ENCODE assay signal across 8 cellular contexts in the genomic region with DNA sequence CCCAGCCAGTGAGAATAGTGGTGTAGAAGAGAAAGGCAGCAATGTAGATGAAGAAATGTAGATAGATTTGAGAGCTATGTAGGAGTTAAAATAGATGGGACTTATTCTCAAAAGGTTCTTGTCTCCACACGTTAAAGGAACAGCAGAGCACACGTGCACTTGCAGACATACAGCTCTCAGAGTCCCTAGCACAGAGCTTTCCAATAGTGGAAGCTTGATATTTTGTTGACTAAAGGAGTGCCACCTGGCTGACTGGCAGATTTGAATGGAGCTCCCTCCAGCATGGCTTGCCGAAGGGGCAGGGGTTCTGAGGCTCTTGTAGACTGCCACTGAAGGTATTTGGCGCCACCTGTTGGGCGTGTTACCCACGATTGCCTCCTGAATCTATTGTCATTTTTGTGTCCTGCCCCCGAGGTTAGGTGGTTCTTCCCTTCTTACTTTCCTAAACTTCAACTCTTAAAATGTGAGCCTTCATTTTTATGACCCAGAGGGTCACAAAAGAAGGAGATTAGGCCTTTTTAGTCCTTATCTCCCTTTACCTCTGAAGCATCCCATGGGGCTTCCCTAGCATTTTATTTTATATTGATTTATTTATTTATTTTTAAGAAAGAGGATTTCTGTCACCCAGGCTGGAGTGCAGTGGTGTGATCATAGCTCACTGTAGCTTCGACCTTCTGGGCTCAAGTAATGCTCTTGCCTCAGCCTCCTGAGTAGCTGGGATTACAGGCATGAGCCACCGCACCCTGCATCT. TPM values are rescaled to one million over a fixed set of nuclear protein-coding genes. Genes with fewer than 3 reads are reported as not detected.
A peak's percentile ranks its signal among the peaks of the same experiment; 100 is the strongest.
DNase-seq lines count a peak whose midpoint lies in the region; ATAC-seq, FAIRE-seq and TF ChIP-seq lines count a peak whose summit lies in the region.

No MANE protein-coding gene starts in this region.

- peaks cover 23% of the 10 kb centered on the region for H3K36me3 Mint-ChIP-seq in CD8-positive, alpha-beta T cell
- peaks cover 24% of the 10 kb centered on the region for H3K36me3 Mint-ChIP-seq in T-helper 2 cell treated with Interferon-gamma antibody and Interleukin-4, amounts not matched to agents 5 μg/mL and 100 μg/mL, for 36 hours (ENCODE audit: low read depth)

- peaks cover 5% of the 10 kb centered on the region for H3K4me1 ChIP-seq in CD8-positive, alpha-beta T cell (ENCODE audit: insufficient read depth, low read length)
- no peaks in the 10 kb centered on the region for H3K4me1 ChIP-seq in right cardiac atrium (ENCODE audit: control insufficient read depth, insufficient read depth, low read length)

- no peak overlapping the region for H3K4me3 ChIP-seq in CD8-positive, alpha-beta T cell (ENCODE audit: low read depth, low read length)
- no peak overlapping the region for H3K4me3 ChIP-seq in right cardiac atrium (ENCODE audit: low read length)
- H3K4me3 ChIP-seq in skeletal muscle cell (ENCODE audit: low read depth, low read length): no peak overlapping the region

- peak; percentile 76 for FAIRE-seq in H54 (lab: Jason Lieb, UNC)

- peak; percentile 82 to 94 (median 91) for DNase-seq in CD8-positive, alpha-beta T cell
- DNase-seq in H54 (ENCODE audit: insufficient read length, low spot score) (peak; percentile 50), NCI-H2029 treated with DMSO at 0.1 percent for 48 hours (lab: John Stamatoyannopoulos, UW) (peak; percentile 91), amniotic stem cell (lab: John Stamatoyannopoulos, UW) (peak; percentile 56), right cardiac atrium (peak; percentile 90 to 97 (median 92)), skeletal muscle cell (ENCODE audit: low read depth) (peak; percentile 34)
- DNase-seq in T-helper 2 cell treated with Interferon-gamma antibody and Interleukin-4, amounts not matched to agents 5 μg/mL and 100 μg/mL, for 36 hours (ENCODE audit: low spot score): peak; percentile 77

- peak; percentile 96 for ATAC-seq in CD8-positive, alpha-beta T cell
- ATAC-seq in right cardiac atrium: peak; percentile 82
- ATAC-seq in GM21526 (IDR thresholded peaks at IDR 0.05; ENCODE audit: low FRiP score, unreplicated experiment): no peak

- no peak overlapping the region for H3K4me3 Mint-ChIP-seq in CD8-positive, alpha-beta T cell
- H3K4me3 Mint-ChIP-seq in T-helper 2 cell treated with Interferon-gamma antibody and Interleukin-4, amounts not matched to agents 5 μg/mL and 100 μg/mL, for 36 hours: no peak overlapping the region

- CTCF ChIA-PET in CD8-positive, alpha-beta T cell (lab: Charles Lee): interaction anchor here (0.5 to 30.1 kb wide), 53 partner anchors 8 to 571 kb away, joined by 3 to 662 read pairs (median 4); a partner anchor contains a TSS

- no peaks in the 10 kb centered on the region for H3K9me3 ChIP-seq in CD8-positive, alpha-beta T cell (ENCODE audit: low read length)
- no peaks in the 10 kb centered on the region for H3K9me3 ChIP-seq in right cardiac atrium (ENCODE audit: control insufficient read depth, low read length)

- H3K36me3 ChIP-seq in CD8-positive, alpha-beta T cell (ENCODE audit: insufficient read depth, low read length): peaks cover 18% of the 10 kb centered on the region

- no peaks in the 10 kb centered on the region for H3K9me3 Mint-ChIP-seq in CD8-positive, alpha-beta T cell
- no peaks in the 10 kb centered on the region for H3K9me3 Mint-ChIP-seq in T-helper 2 cell treated with Interferon-gamma antibody and Interleukin-4, amounts not matched to agents 5 μg/mL and 100 μg/mL, for 36 hours

- peaks cover 20% of the 10 kb centered on the region for H3K4me1 Mint-ChIP-seq in CD8-positive, alpha-beta T cell (ENCODE audit: low read depth)
- H3K4me1 Mint-ChIP-seq in T-helper 2 cell treated with Interferon-gamma antibody and Interleukin-4, amounts not matched to agents 5 μg/mL and 100 μg/mL, for 36 hours (ENCODE audit: low read depth): peaks cover 25% of the 10 kb centered on the region

- POLR2A ChIA-PET in CD8-positive, alpha-beta T cell (lab: Charles Lee): interaction anchor here (0.6 to 9.1 kb wide), 13 partner anchors 8 to 163 kb away, joined by 3 to 229 read pairs (median 6); a partner anchor contains a TSS

- WGBS in right cardiac atrium: 12% methylated on average over 9 of the region's 9 CpGs

- intact Hi-C loops in CD8-positive, alpha-beta T cell (cut with DNase I, micrococcal nuclease): loop anchor here (1.0 to 2.0 kb wide), 6 partner anchors 12 to 100 kb away; a partner anchor contains a TSS
- intact Hi-C loops in right cardiac atrium (cut with DNase I): loop anchor here (2.0 to 10.0 kb wide), 5 partner anchors 50 to 100 kb away; no protein-coding TSS in a partner anchor

- peak; percentile 87 for TF ChIP-seq CTCF in CD8-positive, alpha-beta T cell (IDR thresholded peaks at IDR 0.05)

- H3K27ac ChIP-seq in CD8-positive, alpha-beta T cell (ENCODE audit: low read depth, low read length): no peak overlapping the region
- no peak overlapping the region for H3K27ac ChIP-seq in right cardiac atrium (ENCODE audit: low read length)

- no peaks in the 10 kb centered on the region for H3K27me3 ChIP-seq in CD8-positive, alpha-beta T cell (ENCODE audit: insufficient read depth, low read length)
- H3K27me3 ChIP-seq in right cardiac atrium (ENCODE audit: control insufficient read depth, insufficient read depth): no peaks in the 10 kb centered on the region

- no peak for TF ChIP-seq POLR2A in H54 (IDR thresholded peaks at IDR 0.05; ENCODE audit: low read depth, low read length)

- no peaks in the 10 kb centered on the region for H3K27me3 Mint-ChIP-seq in CD8-positive, alpha-beta T cell (ENCODE audit: low read depth)
- H3K27me3 Mint-ChIP-seq in T-helper 2 cell treated with Interferon-gamma antibody and Interleukin-4, amounts not matched to agents 5 μg/mL and 100 μg/mL, for 36 hours (ENCODE audit: low read depth): no peaks in the 10 kb centered on the region

- no peak overlapping the region for H3K27ac Mint-ChIP-seq in CD8-positive, alpha-beta T cell
- peak overlapping the region; percentile 47 for H3K27ac Mint-ChIP-seq in T-helper 2 cell treated with Interferon-gamma antibody and Interleukin-4, amounts not matched to agents 5 μg/mL and 100 μg/mL, for 36 hours

RNA-seq across cellular contexts. Expression of a gene that starts 16.4 kb away (rescaled TPM):
- total RNA-seq in CD8-positive, alpha-beta T cell: 100 to 1,000 TPM; 333 to 340 TPM
- total RNA-seq in right cardiac atrium: 100 to 1,000 TPM in 1 of 4 donors, 10 to 100 TPM in 3; 82.6 to 100 (median 86.9) TPM
- 73.1 TPM for polyA plus RNA-seq in right cardiac atrium

RNA-seq across cellular contexts. Expression of a gene that starts 24.6 kb away (rescaled TPM):
- 10 to 100 TPM; 16.2 to 18.5 TPM for total RNA-seq in CD8-positive, alpha-beta T cell
- total RNA-seq in right cardiac atrium: 1 to 10 TPM; 1.3 to 2.3 (median 1.8) TPM
- polyA plus RNA-seq in right cardiac atrium: 1.2 TPM

RNA-seq across cellular contexts. Expression of a gene that starts 31.9 kb away (rescaled TPM):
- total RNA-seq in CD8-positive, alpha-beta T cell: 10 to 100 TPM; 25.9 to 32.3 TPM
- 10 to 100 TPM; 16.2 to 26.6 (median 17.3) TPM for total RNA-seq in right cardiac atrium
- 20.9 TPM for polyA plus RNA-seq in right cardiac atrium

RNA-seq across cellular contexts. Expression of a gene that starts 44.0 kb away (rescaled TPM):
- total RNA-seq in CD8-positive, alpha-beta T cell: 1 to 10 TPM; 8.9 to 9.9 TPM
- 10 to 100 TPM in 3 of 4 donors, 1 to 10 TPM in 1; 8.5 to 15.7 (median 12.4) TPM for total RNA-seq in right cardiac atrium
- polyA plus RNA-seq in right cardiac atrium: 6.0 TPM

Comparison
In these comparisons a context has a peak if more than half of its experiments do, and no peak if none do; other contexts are left out.
1. DNase-seq: peak in every context shown above with its lines; median percentile 92 in right cardiac atrium; 91 in CD8-positive, alpha-beta T cell; 91 in NCI-H2029 treated with DMSO at 0.1 percent for 48 hours; 77 in T-helper 2 cell treated with Interferon-gamma antibody and Interleukin-4, amounts not matched to agents 5 μg/mL and 100 μg/mL, for 36 hours; 56 in amniotic stem cell; 50 in H54; 34 in skeletal muscle cell.
2. RNA of a gene that starts 24.6 kb away (total RNA-seq): 16.2 to 18.5 TPM in CD8-positive, alpha-beta T cell; 1.3 to 2.3 TPM in right cardiac atrium; every median in the first group is over 4 times any median in the second.